8 cellular contexts compared by ENCODE assay signal in the genomic region with DNA sequence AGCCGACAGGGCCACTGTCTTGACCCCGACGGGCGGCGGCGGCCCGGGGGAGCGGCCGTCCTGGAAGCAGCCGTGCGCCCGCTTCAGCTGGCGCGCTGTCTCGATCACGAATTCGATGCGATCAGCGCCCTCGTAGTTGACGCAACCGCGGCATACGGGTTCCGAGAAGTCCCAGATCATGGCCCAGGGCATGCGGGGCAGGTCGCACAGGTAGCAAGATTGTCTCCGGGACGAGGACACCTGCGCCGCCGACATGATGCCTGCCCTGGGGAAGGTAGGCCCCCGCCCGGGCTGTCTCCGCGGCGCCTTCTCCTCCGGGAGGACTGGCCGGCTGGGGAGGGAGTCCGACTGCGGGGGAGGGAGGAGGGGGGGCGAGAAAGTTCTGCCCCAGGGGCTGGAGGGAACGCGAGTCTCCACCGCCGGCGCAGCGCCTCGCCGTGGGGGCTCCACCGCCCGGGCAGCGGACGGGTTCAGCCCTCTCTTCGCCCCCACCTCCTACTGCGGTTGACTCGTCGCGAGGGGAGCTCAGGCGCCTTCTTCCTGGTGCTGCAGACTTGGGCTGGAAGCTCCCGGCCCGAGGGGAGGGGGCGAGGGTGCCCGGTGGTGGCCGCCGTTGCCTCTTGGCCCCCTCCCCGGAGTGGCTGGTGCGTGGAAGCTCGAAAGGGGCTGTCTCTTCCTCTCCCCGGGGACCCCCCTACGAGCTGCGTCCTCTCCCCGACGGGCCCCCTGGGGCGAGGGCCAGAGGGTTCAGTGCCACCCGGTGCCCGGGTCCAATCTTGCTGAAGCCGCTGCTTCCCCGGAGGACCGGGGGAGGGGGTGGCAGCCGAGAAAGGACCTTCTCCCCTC. TPM values are rescaled to one million over a fixed set of nuclear protein-coding genes. Genes with fewer than 3 reads are reported as not detected.
DNase-seq lines count a peak whose midpoint lies in the region; ATAC-seq, FAIRE-seq and TF ChIP-seq lines count a peak whose summit lies in the region.

No MANE protein-coding gene starts in this region.

- peak overlapping the region; percentile 7 for H2BK12ac ChIP-seq in H9 (ENCODE audit: insufficient read length, low read depth, low read length)

- H3K4me2 ChIP-seq in H9 (ENCODE audit: insufficient read depth, insufficient read length, low read length) (peak overlapping the region; percentile 57), Loucy (ENCODE audit: low read depth, low read length, poor library complexity, severe bottlenecking) (peak overlapping the region; percentile 67), HepG2 (ENCODE audit: low read depth, low read length) (peak overlapping the region; percentile 75)

- H3T11ph ChIP-seq in H9 (ENCODE audit: low read length): no peak overlapping the region

- in situ Hi-C loops in HepG2 (cut with HindIII; ENCODE audit: extremely low pct_ligation_motif_present, low pct_unique_long_range_greater_than_20kb): no loop called here

- H3K36me3 Mint-ChIP-seq in H9 (ENCODE audit: insufficient read depth in 1 of 3, low read depth in 3 of 3): peaks cover 4 to 14% (median 9%) of the 10 kb centered on the region in 3 experiments; a peak in 6 of 7 replicates

- H2BK120ac ChIP-seq in H9 (ENCODE audit: low read depth, low read length, poor library complexity, severe bottlenecking): no peak overlapping the region

- peak overlapping the region; percentile 83 for H3K18ac ChIP-seq in H9 (ENCODE audit: insufficient read length, low read depth, low read length)

- peak overlapping the region; percentile 86 for H3K4me3 ChIP-seq in Loucy (ENCODE audit: low read length, poor library complexity, severe bottlenecking)
- peak overlapping the region; percentile 73 for H3K4me3 ChIP-seq in colonic mucosa
- peak overlapping the region; percentile 82 to 85 (median 85) for H3K4me3 ChIP-seq in HepG2 (replicated peaks in 1 of 3; ENCODE audit: insufficient read depth in 1 of 3, low read depth in 2 of 3, low read length in 3 of 3)

- no peak for TF ChIP-seq EP300 in HepG2 (IDR thresholded peaks at IDR 0.05; ENCODE audit: low read depth in 2 of 2, low read length in 2 of 2)
- no peak for TF ChIP-seq EP300 in HepG2 (CRISPR knock-in tag; IDR thresholded peaks at IDR 0.05; ENCODE audit: borderline replicate concordance)

- TF ChIP-seq RAD21 in HepG2 (CRISPR knock-in tag; IDR thresholded peaks at IDR 0.05): no peak

- H3K27ac Mint-ChIP-seq in H9: no peak overlapping the region

- H3K4me3 Mint-ChIP-seq in H9: peak overlapping the region; percentile 74 to 88

- no peak overlapping the region for H3K56ac ChIP-seq in H9 (ENCODE audit: insufficient read length, low read depth, low read length)

- no peak overlapping the region for H2AK5ac ChIP-seq in H9 (ENCODE audit: insufficient read length, low read length)

- BruUV-seq in HepG2 (replicated peaks; lab: Mats Ljungman, UMichigan): TSS peak; percentile 73

- H3K9ac ChIP-seq in H9 (ENCODE audit: extremely low read depth, insufficient read length, low read length) (peak overlapping the region; percentile 80), Loucy (ENCODE audit: low read depth, low read length, poor library complexity, severe bottlenecking) (peak overlapping the region; percentile 88), colonic mucosa (ENCODE audit: low read depth in 2 of 2, low read length in 2 of 2) (peak overlapping the region; percentile 93 to 96), HepG2 (ENCODE audit: insufficient read depth, low read depth, low read length) (peak overlapping the region; percentile 95)

- CTCF ChIA-PET in HepG2 (lab: Yijun Ruan, JAX; ENCODE audit: low intra/inter-chr PET ratio, low total read pairs): interaction anchor here (1.6 kb wide), 1 partner anchor 25 kb away, joined by 5 read pairs; no protein-coding TSS in a partner anchor

- H3K27me3 Mint-ChIP-seq in H9 (ENCODE audit: low read depth): no peaks in the 10 kb centered on the region

- peaks cover 14% of the 10 kb centered on the region; the same call in 1 of the 2 replicates for H3K79me2 ChIP-seq in H9 (ENCODE audit: insufficient read depth, low read length)
- peaks cover 49% of the 10 kb centered on the region for H3K79me2 ChIP-seq in Loucy (ENCODE audit: insufficient read depth, low read length)
- peaks cover 36% of the 10 kb centered on the region for H3K79me2 ChIP-seq in HepG2 (ENCODE audit: insufficient read depth, low read length)

- H3K36me3 ChIP-seq in Loucy (ENCODE audit: insufficient read depth, low read length): no peaks in the 10 kb centered on the region
- H3K36me3 ChIP-seq in colonic mucosa: no peaks in the 10 kb centered on the region
- H3K36me3 ChIP-seq in HepG2 (replicated peaks in 1 of 2; ENCODE audit: control insufficient read depth in 1 of 2, insufficient read depth in 2 of 2, low read length in 2 of 2): peaks cover 2 to 5% of the 10 kb centered on the region in 2 experiments; a peak in 2 of 5 replicates

- H3F3A ChIP-seq in Loucy (ENCODE audit: low read depth): peaks cover 20% of the 10 kb centered on the region

- TF ChIP-seq POLR2A in HepG2 (IDR thresholded peaks at IDR 0.05; ENCODE audit: insufficient read depth in 1 of 2, low read depth in 2 of 2, low read length in 2 of 2): peak in 1 of 2 experiments; percentile 42; a peak in 1 of 4 replicates

- H4K91ac ChIP-seq in H9 (ENCODE audit: insufficient read length, low read depth, low read length): peak overlapping the region; percentile 50

- H4K20me1 ChIP-seq in H9 (ENCODE audit: control insufficient read depth, insufficient read depth, insufficient read length): peaks cover 6% of the 10 kb centered on the region
- H4K20me1 ChIP-seq in Loucy (ENCODE audit: insufficient read depth, low read length, poor library complexity, severe bottlenecking): peaks cover 33% of the 10 kb centered on the region
- peaks cover 14% of the 10 kb centered on the region for H4K20me1 ChIP-seq in HepG2 (ENCODE audit: insufficient read depth, low read length)

- H3K23ac ChIP-seq in H9 (ENCODE audit: insufficient read length, low read depth, low read length): no peak overlapping the region

- POLR2A ChIA-PET in HepG2 (lab: Yijun Ruan, JAX): interaction anchor here (1.0 to 4.6 kb wide), 7 partner anchors 14 to 80 kb away, joined by 3 to 85 read pairs (median 8); no protein-coding TSS in a partner anchor

- H3K9me2 ChIP-seq in Loucy (replicated peaks; ENCODE audit: low read depth, low read length): no peaks in the 10 kb centered on the region

- H4K8ac ChIP-seq in H9 (replicated peaks; ENCODE audit: insufficient read length, low read depth, low read length): no peak overlapping the region

- intact Hi-C loops in colonic mucosa (cut with DNase I): loop anchor here (5.0 kb wide), 1 partner anchor 70 kb away; no protein-coding TSS in a partner anchor
- intact Hi-C loops in HepG2 (cut with micrococcal nuclease; ENCODE audit: unreplicated experiment): no loop called here

- FAIRE-seq in HepG2 (lab: Jason Lieb, UNC): no peak

- H3K27me3 ChIP-seq in H9 (ENCODE audit: insufficient read depth, low read length) (no peaks in the 10 kb centered on the region), Loucy (ENCODE audit: insufficient read depth, low read length, poor library complexity, severe bottlenecking) (no peaks in the 10 kb centered on the region), colonic mucosa (no peaks in the 10 kb centered on the region), HepG2 (ENCODE audit: control insufficient read depth in 1 of 2, insufficient read depth in 2 of 2, low read length in 2 of 2) (no peaks in the 10 kb centered on the region)

- peaks cover 6% of the 10 kb centered on the region for H3K4me1 ChIP-seq in H9 (ENCODE audit: insufficient read depth, low read length)
- peaks cover 59% of the 10 kb centered on the region for H3K4me1 ChIP-seq in Loucy (ENCODE audit: insufficient read depth, low read length, poor library complexity, severe bottlenecking)
- peaks cover 22% of the 10 kb centered on the region for H3K4me1 ChIP-seq in colonic mucosa
- peaks cover 76% of the 10 kb centered on the region for H3K4me1 ChIP-seq in HepG2 (ENCODE audit: insufficient read depth, low read length)

- peaks cover 39% of the 10 kb centered on the region for H3K23me2 ChIP-seq in H9 (ENCODE audit: insufficient read length, low read depth, low read length, poor library complexity, severe bottlenecking)

- peak; percentile 13 for ATAC-seq in HepG2

- no peaks in the 10 kb centered on the region for H3K9me3 Mint-ChIP-seq in H9

- H3K14ac ChIP-seq in H9 (ENCODE audit: insufficient read depth, low read length): peak overlapping the region; percentile 93

- WGBS in H9 (ENCODE audit: extremely low coverage, insufficient read length, low lambda C conversion rate): no CpG with 5 or more reads among the region's 81 CpGs
- WGBS in HepG2 (ENCODE audit: low lambda C conversion rate): no CpG with 5 or more reads among the region's 81 CpGs

- no peak overlapping the region; the same call in 1 of the 2 replicates for H3K4ac ChIP-seq in H9 (ENCODE audit: low read depth, low read length)

- no peak overlapping the region for H2AFZ ChIP-seq in H9 (ENCODE audit: low read length)
- H2AFZ ChIP-seq in Loucy (ENCODE audit: low read length): peak overlapping the region; percentile 37; the same call in 1 of the 2 replicates
- no peak overlapping the region for H2AFZ ChIP-seq in HepG2 (ENCODE audit: low read length)

- no peak overlapping the region for H2BK5ac ChIP-seq in H9 (ENCODE audit: insufficient read length, low read length)

- TF ChIP-seq CTCF in H9 (conservative IDR thresholded peaks at IDR 0.05): no peak
- TF ChIP-seq CTCF in Loucy (conservative IDR thresholded peaks at IDR 0.05; ENCODE audit: low read length): peak; percentile 26; the same call in 1 of the 2 replicates
- TF ChIP-seq CTCF in colonic mucosa (IDR thresholded peaks at IDR 0.05): no peak
- TF ChIP-seq CTCF in HepG2 (CRISPR knock-in tag; IDR thresholded peaks at IDR 0.05): peak; percentile 51

- DNase-seq in DMS 273 (lab: John Stamatoyannopoulos, UW; ENCODE audit: unreplicated experiment) (peak; percentile 86), DMS 273 treated with DMSO at 0.1 percent for 48 hours (lab: John Stamatoyannopoulos, UW) (no peak), H9 (peak; percentile 47), colonic mucosa (peak; percentile 75), HepG2 (ENCODE audit: low spot score) (no peak)
- peak; percentile 36 to 43 for DNase-seq in activated CD4-positive, alpha-beta T cell treated with anti-CD3 and anti-CD28 coated beads for 24 hours (ENCODE audit: low read depth in 2 of 2)
- peak; percentile 64 for DNase-seq in stimulated activated CD8-positive, alpha-beta memory T cell treated with anti-CD3 and anti-CD28 coated beads, Interleukin-12 subunit alpha, Interleukin-12 subunit beta, amount 100 ng/mL, for 4 hours (ENCODE audit: low read depth)

- H2BK20ac ChIP-seq in H9 (ENCODE audit: low read depth, low read length, poor library complexity, severe bottlenecking): no peak overlapping the region

- no peaks in the 10 kb centered on the region for H3K79me1 ChIP-seq in H9 (ENCODE audit: insufficient read depth, low read depth, low read length, poor library complexity, severe bottlenecking)

- peaks cover 49 to 64% of the 10 kb centered on the region in 2 experiments for H3K4me1 Mint-ChIP-seq in H9

- H3K9me3 ChIP-seq in H9 (ENCODE audit: control insufficient read depth, low read depth, low read length) (no peaks in the 10 kb centered on the region), Loucy (ENCODE audit: insufficient read depth, low read depth, low read length) (no peaks in the 10 kb centered on the region), colonic mucosa (no peaks in the 10 kb centered on the region), HepG2 (ENCODE audit: low read length) (no peaks in the 10 kb centered on the region)

- H4K5ac ChIP-seq in H9 (ENCODE audit: insufficient read length, low read depth, low read length): no peak overlapping the region

- H3K27ac ChIP-seq in H9 (ENCODE audit: insufficient read length, low read depth, low read length): no peak overlapping the region
- H3K27ac ChIP-seq in colonic mucosa: peak overlapping the region; percentile 100
- H3K27ac ChIP-seq in HepG2 (ENCODE audit: extremely low read length, insufficient read depth, low read length): peak overlapping the region; percentile 94

- no peak overlapping the region for H2BK15ac ChIP-seq in H9 (ENCODE audit: low read depth, low read length)

RNA-seq across cellular contexts. Expression of a gene that starts 0.7 kb away (rescaled TPM):
- 59.0 and 60.1 TPM in 2 replicates for total RNA-seq in H9 (2021)
- 10 to 100 TPM; 18.3 to 27.1 TPM for total RNA-seq in colonic mucosa
- total RNA-seq in HepG2 (2016; rRNA removed; fragmentation: Illumina TruSeq; extraction: Trizol): 6.2 and 8.4 TPM in 2 replicates
- total RNA-seq in HepG2 (2016; cell fraction: cytosol; rRNA removed; fragmentation: Illumina TruSeq; extraction: Trizol; ENCODE audit: low read depth): 0.88 and 1.1 TPM in 2 replicates
- total RNA-seq in HepG2 (2016; cell fraction: insoluble cytoplasmic fraction; rRNA removed; fragmentation: Illumina TruSeq; extraction: Trizol): 6.2 and 7.9 TPM in 2 replicates
- 3.5 and 4.3 TPM in 2 replicates for total RNA-seq in HepG2 (2016; cell fraction: membrane; rRNA removed; fragmentation: Illumina TruSeq; extraction: Trizol)
- 5.8 and 6.6 TPM in 2 replicates for total RNA-seq in HepG2 (2016; cell fraction: nucleus; rRNA removed; fragmentation: Illumina TruSeq; extraction: Trizol)
- polyA plus RNA-seq in HepG2 (2011; rRNA removed): 6.6 and 7.8 TPM in 2 replicates
- polyA plus RNA-seq in HepG2 (2011; cell fraction: cytosol; rRNA removed): 6.1 and 8.5 TPM in 2 replicates
- 9.9 and 12.0 TPM in 2 replicates for polyA plus RNA-seq in HepG2 (2011; cell fraction: nucleus; rRNA removed)
- polyA plus RNA-seq in HepG2 (2012): 13.5 and 21.1 TPM in 2 replicates
- polyA plus RNA-seq in HepG2 (2016; cell fraction: cytosol; fragmentation: Illumina TruSeq; extraction: Trizol; ENCODE audit: low read depth): 0.57 and 0.58 TPM in 2 replicates
- 8.8 and 10.6 TPM in 2 replicates for polyA plus RNA-seq in HepG2 (2016; cell fraction: insoluble cytoplasmic fraction; fragmentation: Illumina TruSeq; extraction: Trizol; ENCODE audit: low read depth)
- polyA plus RNA-seq in HepG2 (2016; cell fraction: membrane; fragmentation: Illumina TruSeq; extraction: Trizol; ENCODE audit: low read depth): 2.4 and 2.6 TPM in 2 replicates
- 9.6 and 10.7 TPM in 2 replicates for polyA plus RNA-seq in HepG2 (2016; cell fraction: nucleus; fragmentation: Illumina TruSeq; extraction: Trizol; ENCODE audit: insufficient read depth, low read depth)
- 5.2 and 20.2 TPM in 2 replicates for polyA minus RNA-seq in HepG2 (2011; rRNA and poly(A)+ RNA removed; ENCODE audit: low replicate concordance)
- 14.8 and 18.3 TPM in 2 replicates for polyA minus RNA-seq in HepG2 (2011; cell fraction: cytosol; rRNA and poly(A)+ RNA removed)
- 5.8 and 8.6 TPM in 2 replicates for polyA minus RNA-seq in HepG2 (2011; cell fraction: nucleus; rRNA and poly(A)+ RNA removed)

Comparison
In these comparisons a context has a peak if more than half of its experiments do, and no peak if none do; other contexts are left out.
1. DNase-seq: peak in DMS 273 (single experiment), H9 (single experiment), activated CD4-positive, alpha-beta T cell treated with anti-CD3 and anti-CD28 coated beads for 24 hours (2 of 2), colonic mucosa (single experiment) and stimulated activated CD8-positive, alpha-beta memory T cell treated with anti-CD3 and anti-CD28 coated beads, Interleukin-12 subunit alpha, Interleukin-12 subunit beta, amount 100 ng/mL, for 4 hours (single experiment); none in DMS 273 treated with DMSO at 0.1 percent for 48 hours (single experiment) and HepG2 (single experiment).
2. CTCF ChIP-seq: peak in Loucy (single experiment) and HepG2 (single experiment); none in H9 (single experiment) and colonic mucosa (single experiment).
3. Peak in every context shown above with its lines, with median percentiles within 50 percentile points of each other: H3K4me2 ChIP-seq, H3K9ac ChIP-seq and H3K4me3 ChIP-seq.